ENCODE assay signal across 26 cellular contexts in the genomic region with DNA sequence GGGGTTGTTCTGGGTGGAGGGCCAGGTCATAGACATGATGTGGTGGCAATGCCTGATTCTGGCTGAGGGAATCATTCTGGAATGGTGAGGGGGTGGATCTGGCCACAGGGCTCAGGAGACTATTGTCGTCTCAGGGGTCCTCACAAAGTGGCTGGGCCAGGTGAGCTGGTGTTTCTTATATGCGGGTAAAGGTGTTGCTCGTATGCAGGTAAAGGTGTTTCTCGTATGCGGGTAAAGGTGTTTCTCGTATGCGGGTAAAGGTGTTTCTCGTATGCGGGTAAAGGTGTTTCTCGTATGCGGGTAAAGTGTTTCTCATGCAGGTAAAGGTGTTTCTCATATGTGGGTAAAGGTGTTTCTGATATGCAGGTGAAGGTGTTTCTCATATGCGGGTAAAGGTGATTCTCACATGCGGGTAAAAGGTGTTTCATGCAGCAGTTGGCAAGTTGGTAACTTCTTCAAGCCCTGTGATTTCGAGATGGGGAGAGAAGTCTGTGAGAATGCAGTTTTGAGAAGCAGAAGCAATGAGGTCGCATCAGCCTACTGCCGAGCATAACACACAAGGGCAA. TPM values are rescaled to one million over a fixed set of nuclear protein-coding genes. Genes with fewer than 3 reads are reported as not detected.
A peak's percentile ranks its signal among the peaks of the same experiment; 100 is the strongest.
DNase-seq lines count a peak whose midpoint lies in the region; ATAC-seq, FAIRE-seq and TF ChIP-seq lines count a peak whose summit lies in the region.
"Had no signal": no experiment of that assay in that cellular context is flagged by ENCODE, and none has a peak within 500 bp of the region (broad histone marks: within the 10 kb centered on the region; RNA-seq: fewer than 3 reads in every experiment).

No MANE protein-coding gene starts in this region.

- FAIRE-seq in K562 (lab: Jason Lieb, UNC): peak; percentile 19
- FAIRE-seq: A204.1, D721Med, GM12878, GM18507, H54 had no signal

- no peak overlapping the region for H3K18ac ChIP-seq in trophoblast cell (ENCODE audit: low read length)

- peak overlapping the region; percentile 96 for H3K27ac Mint-ChIP-seq in Calu3 (ENCODE audit: unreplicated experiment)
- H3K27ac Mint-ChIP-seq: B cell; CD8-positive, alpha-beta T cell; GM23338 had no signal

- H3K9me3 ChIP-seq in K562 (replicated peaks; ENCODE audit: control insufficient read depth, insufficient read depth, low read depth, low read length) (no peaks in the 10 kb centered on the region), trophoblast cell (ENCODE audit: insufficient read depth, low read depth, low read length) (no peaks in the 10 kb centered on the region)
- H3K9me3 ChIP-seq: Caco-2, HAP-1 had no signal

- H3K79me2 ChIP-seq in K562 (ENCODE audit: control insufficient read depth, insufficient read depth, low read length): no peaks in the 10 kb centered on the region
- H3K79me2 ChIP-seq in trophoblast cell (ENCODE audit: control insufficient read depth, insufficient read depth, low read length, poor library complexity): no peaks in the 10 kb centered on the region

- DNase-seq in Calu3 (no peak), K562 (ENCODE audit: extremely low read depth in 1 of 4, low spot score in 3 of 4) (no peak), islet precursor cell (peak; percentile 37), trophoblast cell (peak; percentile 79 to 91), NCI-H2171 treated with DMSO at 0.1 percent for 48 hours (lab: John Stamatoyannopoulos, UW) (no peak)
- DNase-seq in stimulated activated CD4-positive, alpha-beta T cell treated with anti-CD3 and anti-CD28 coated beads, Interleukin-1b, Interleukin-23, amount 100 ng/mL, for 48 hours: no peak
- DNase-seq: CD4-positive, CD25-positive, alpha-beta regulatory T cell; CD8-positive, alpha-beta T cell; DMS 273 treated with DMSO at 0.1 percent for 48 hours; DMS79; EL; GDM1 had no signal

- H3K36me3 Mint-ChIP-seq in Calu3 (ENCODE audit: insufficient read depth, unreplicated experiment): peaks cover 29% of the 10 kb centered on the region
- H3K36me3 Mint-ChIP-seq: CD4-positive, CD25-positive, alpha-beta regulatory T cell; CD8-positive, alpha-beta T cell had no signal

- H2AK5ac ChIP-seq in trophoblast cell (ENCODE audit: low read length): no peak overlapping the region

- H3K4ac ChIP-seq in trophoblast cell (ENCODE audit: low read depth, low read length): no peak overlapping the region

- in situ Hi-C loops in K562 (cut with MboI): no loop called here

- no peak for TF ChIP-seq POLR2A in K562 (conservative IDR thresholded peaks at IDR 0.05)

- peaks cover 9 to 33% of the 10 kb centered on the region in 2 experiments for H3K27me3 ChIP-seq in K562 (ENCODE audit: control insufficient read depth in 2 of 2, insufficient read depth in 2 of 2, low read length in 2 of 2)
- no peaks in the 10 kb centered on the region for H3K27me3 ChIP-seq in trophoblast cell (ENCODE audit: insufficient read depth, low read length)
- H3K27me3 ChIP-seq: BLaER1 had no signal

- no peak overlapping the region for H2BK120ac ChIP-seq in trophoblast cell (ENCODE audit: insufficient read depth, low read length, poor library complexity)

- H2AFZ ChIP-seq in K562 (ENCODE audit: low read depth, low read length) (no peak overlapping the region), trophoblast cell (ENCODE audit: insufficient read depth, low read length, poor library complexity) (no peak overlapping the region)
- H2AFZ ChIP-seq: GM23338 had no signal

- H3K4me3 Mint-ChIP-seq in Calu3 (ENCODE audit: low read depth, unreplicated experiment): peak overlapping the region; percentile 64
- H3K4me3 Mint-ChIP-seq: B cell; CD4-positive, CD25-positive, alpha-beta regulatory T cell; CD8-positive, alpha-beta T cell; GM23338 had no signal

- H2BK12ac ChIP-seq in trophoblast cell (ENCODE audit: low read length): no peak overlapping the region

- TF ChIP-seq CTCF in Calu3 (IDR thresholded peaks at IDR 0.05; ENCODE audit: unreplicated experiment) (no peak), K562 (IDR thresholded peaks at IDR 0.05 in 2 of 3, conservative IDR thresholded peaks at IDR 0.05 in 1 of 3; ENCODE audit: insufficient read depth in 2 of 3, low read depth in 1 of 3, low read length in 3 of 3) (no peak)

- BruUV-seq in Calu3 (replicated peaks; lab: Mats Ljungman, UMichigan): TSS peak; percentile 71
- no TSS peak for BruUV-seq in K562 (replicated peaks; lab: Mats Ljungman, UMichigan)

- CTCF ChIA-PET in Calu3 (lab: Charles Lee): interaction anchor here (0.7 to 1.2 kb wide), 2 partner anchors 8 to 72 kb away, joined by 3 to 5 read pairs; no protein-coding TSS in a partner anchor
- CTCF ChIA-PET in K562 (lab: Yijun Ruan, JAX; ENCODE audit: low intra/inter-chr PET ratio): no interaction called here

- H3K9ac ChIP-seq in K562 (ENCODE audit: insufficient read depth in 1 of 2, low read depth in 2 of 2, low read length in 2 of 2) (no peak overlapping the region), trophoblast cell (ENCODE audit: low read length) (no peak overlapping the region)
- H3K9ac ChIP-seq: BLaER1 had no signal

- TF ChIP-seq RAD21 in K562 (CRISPR knock-in tag; conservative IDR thresholded peaks at IDR 0.05 in 1 of 2, IDR thresholded peaks at IDR 0.05 in 1 of 2): no peak

- no peak overlapping the region for H3K14ac ChIP-seq in trophoblast cell (ENCODE audit: low read length)

- no peaks in the 10 kb centered on the region for H4K20me1 ChIP-seq in K562 (replicated peaks; ENCODE audit: control insufficient read depth, insufficient read depth, low read length)
- H4K20me1 ChIP-seq: BLaER1 had no signal

- H4K12ac ChIP-seq in trophoblast cell (ENCODE audit: low read depth, low read length): no peak overlapping the region

- POLR2A ChIA-PET in K562 (lab: Yijun Ruan, JAX): interaction anchor here (0.9 to 1.7 kb wide), 3 partner anchors 9 to 12 kb away, joined by 3 to 8 read pairs (median 5); no protein-coding TSS in a partner anchor

- no peak overlapping the region for H2BK5ac ChIP-seq in trophoblast cell (ENCODE audit: low read depth, low read length, poor library complexity)

- H3K27ac ChIP-seq in K562 (ENCODE audit: extremely low read depth, low read depth, low read length) (no peak overlapping the region), trophoblast cell (ENCODE audit: low read depth, low read length) (no peak overlapping the region)
- H3K27ac ChIP-seq: 22Rv1, BLaER1, C4-2B had no signal

- H3K4me2 ChIP-seq in K562 (ENCODE audit: insufficient read depth, low read length) (no peak overlapping the region), trophoblast cell (ENCODE audit: low read length) (no peak overlapping the region)
- H3K4me2 ChIP-seq: GM23338 had no signal

- no peak for TF ChIP-seq EP300 in K562 (IDR thresholded peaks at IDR 0.05; ENCODE audit: low read length)

- H3K4me1 Mint-ChIP-seq in Calu3 (ENCODE audit: low read depth, unreplicated experiment): peaks cover 52% of the 10 kb centered on the region
- H3K4me1 Mint-ChIP-seq: B cell; CD4-positive, CD25-positive, alpha-beta regulatory T cell had no signal

- intact Hi-C loops in Calu3 (cut with micrococcal nuclease; ENCODE audit: unreplicated experiment) (no loop called here), K562 (cut with micrococcal nuclease) (no loop called here)

- H3K4me3 ChIP-seq in K562: no peak overlapping the region
- no peak overlapping the region for H3K4me3 ChIP-seq in trophoblast cell (ENCODE audit: low read depth, low read length)
- H3K4me3 ChIP-seq: BLaER1, GM12878, GM23338, HAP-1 had no signal

- H4K91ac ChIP-seq in trophoblast cell (ENCODE audit: low read depth, low read length): no peak overlapping the region

- peaks cover 2% of the 10 kb centered on the region for H3K9me1 ChIP-seq in K562 (ENCODE audit: control insufficient read depth, insufficient read depth, low read length)

- no peak overlapping the region for H4K8ac ChIP-seq in trophoblast cell (ENCODE audit: low read depth, low read length)

- H3K36me3 ChIP-seq in K562 (ENCODE audit: control insufficient read depth, insufficient read depth, low read length) (no peaks in the 10 kb centered on the region), trophoblast cell (ENCODE audit: control insufficient read depth in 1 of 2, insufficient read depth in 2 of 2, low read length in 2 of 2) (no peaks in the 10 kb centered on the region)
- H3K36me3 ChIP-seq: BLaER1, HAP-1 had no signal

- H3K4me1 ChIP-seq in K562 (replicated peaks in 1 of 2; ENCODE audit: control insufficient read depth in 2 of 2, insufficient read depth in 2 of 2, low read length in 2 of 2) (peaks cover 0 to 37% of the 10 kb centered on the region in 2 experiments; a peak in 2 of 5 replicates), trophoblast cell (ENCODE audit: control insufficient read depth in 1 of 2, insufficient read depth in 2 of 2, low read length in 2 of 2) (peaks cover 2% of the 10 kb centered on the region in 2 experiments)
- H3K4me1 ChIP-seq: HAP-1 had no signal

- no peaks in the 10 kb centered on the region for H3K9me3 Mint-ChIP-seq in Calu3 (ENCODE audit: low read depth, unreplicated experiment)
- H3K9me3 Mint-ChIP-seq: CD8-positive, alpha-beta T cell; GM23338 had no signal

- 61% methylated on average over 16 of the region's 16 CpGs for WGBS in K562 (ENCODE audit: insufficient coverage, low coverage, missing lambda C conversion rate)
- no CpG with 5 or more reads among the region's 16 CpGs for WGBS in trophoblast cell (ENCODE audit: extremely low coverage, insufficient coverage, insufficient read length)

- ATAC-seq in K562 (no peak), HG02885 (IDR thresholded peaks at IDR 0.05; ENCODE audit: poor library complexity, unreplicated experiment) (no peak)
- ATAC-seq: CD8-positive, alpha-beta T cell; GM12878; GM23338 had no signal

- H3K27me3 Mint-ChIP-seq in Calu3 (ENCODE audit: unreplicated experiment): no peaks in the 10 kb centered on the region
- H3K27me3 Mint-ChIP-seq: CD4-positive, CD25-positive, alpha-beta regulatory T cell had no signal

- no peak overlapping the region for H3K23ac ChIP-seq in trophoblast cell (ENCODE audit: low read length)

- no peaks in the 10 kb centered on the region for H3K79me1 ChIP-seq in trophoblast cell (ENCODE audit: low read length)

RNA-seq across cellular contexts. Expression of a gene that starts 10.5 kb away (rescaled TPM):
- total RNA-seq in Calu3 (2022) (3.6 and 4.6 TPM in 2 replicates), K562 (2014; rRNA removed) (0.12 TPM in 1 of 2 replicates, not detected in the other), K562 (2014; rRNA removed; fragmentation: Illumina TruSeq; extraction: Trizol) (under 0.01 and 0.03 TPM in 2 replicates), K562 (2015; rRNA removed; fragmentation: Illumina TruSeq; extraction: Trizol) (under 0.01 TPM in 1 of 2 replicates, not detected in the other), K562 (2021) (0.11 and 0.31 TPM in 2 replicates)
- total RNA-seq in K562 (2011; cell fraction: chromatin; rRNA removed; ENCODE audit: low replicate concordance): 7.6 and 11.7 TPM in 2 replicates
- 3.4 and 4.2 TPM in 2 replicates for total RNA-seq in K562 (2011; cell fraction: nucleolus; rRNA removed)
- total RNA-seq in K562 (2011; cell fraction: nucleoplasm; rRNA removed): 6.2 and 17.9 TPM in 2 replicates
- polyA plus RNA-seq in K562 (2011; rRNA removed) (0.11 and 0.21 TPM in 2 replicates), K562 (2014; fragmentation: Illumina TruSeq; extraction: Trizol) (0.10 and 0.11 TPM in 2 replicates), K562 (2014; fragmentation: Nextera tagmentation; extraction: Ambion mirVana) (not detected), K562 (2014; rRNA removed) (0.07 TPM in 2 replicates)
- polyA plus RNA-seq in K562 (2011; cell fraction: cytosol; rRNA removed): 0.16 and 0.61 TPM in 2 replicates
- 1.00 and 2.9 TPM in 2 replicates for polyA plus RNA-seq in K562 (2011; cell fraction: nucleus; rRNA removed)
- 0.22 and 2.0 TPM in 2 replicates for polyA plus RNA-seq in K562 (2012)
- polyA minus RNA-seq in K562 (2011; rRNA and poly(A)+ RNA removed): 0.33 and 1.0 TPM in 2 replicates
- polyA minus RNA-seq in K562 (2011; cell fraction: cytosol; rRNA and poly(A)+ RNA removed): 0.18 and 1.4 TPM in 2 replicates
- polyA minus RNA-seq in K562 (2011; cell fraction: nucleus; rRNA and poly(A)+ RNA removed): 0.44 and 1.8 TPM in 2 replicates
- polyA plus RNA-seq in trophoblast cell (2013): 0.05 and 0.08 TPM in 2 replicates
- total RNA-seq: CD4-positive, CD25-positive, alpha-beta regulatory T cell; CD8-positive, alpha-beta T cell had no signal
- polyA plus RNA-seq: AG04450; CD4-positive, CD25-positive, alpha-beta regulatory T cell had no signal

Comparison
In these comparisons a context has a peak if more than half of its experiments do, and no peak if none do; other contexts are left out.
1. DNase-seq: peak in islet precursor cell (single experiment) and trophoblast cell (2 of 2); none in Calu3 (single experiment), K562 (0 of 4), stimulated activated CD4-positive, alpha-beta T cell treated with anti-CD3 and anti-CD28 coated beads, Interleukin-1b, Interleukin-23, amount 100 ng/mL, for 48 hours (single experiment) and NCI-H2171 treated with DMSO at 0.1 percent for 48 hours (single experiment).